26 cellular contexts compared by ENCODE assay signal in genomic region chr1:10444795-10445397, GRCh38. TPM values are rescaled to one million over a fixed set of nuclear protein-coding genes. Genes with fewer than 3 reads are reported as not detected.
DNase-seq lines count a peak whose midpoint lies in the region; ATAC-seq, FAIRE-seq and TF ChIP-seq lines count a peak whose summit lies in the region.
"Had no signal": no experiment of that assay in that cellular context is flagged by ENCODE, and none has a peak within 500 bp of the region (broad histone marks: within the 10 kb centered on the region; RNA-seq: fewer than 3 reads in every experiment).

No MANE protein-coding gene starts in this region.

- DNase-seq in activated CD4-positive, CD25-positive, alpha-beta regulatory T cell treated with anti-CD3 and anti-CD28 coated beads, Interleukin-2, amount 50 U/mL, for 72 hours, result no peak
- DNase-seq in RWPE1 (ENCODE audit: low spot score), result peak; percentile 30
- peak; percentile 47 for DNase-seq in myocyte (ENCODE audit: low read depth)
- no peak for DNase-seq in H54 (ENCODE audit: insufficient read length, low spot score)
- DNase-seq: aorta; CD4-positive, alpha-beta T cell; dermis blood vessel endothelial cell; HCEC 1CT; KBM-7; left colon; mesendoderm; naive thymus-derived CD4-positive, alpha-beta T cell; NCI-H1436 treated with DMSO at 0.1 percent for 48 hours; NCI-H524 treated with DMSO at 0.1 percent for 48 hours; ovary; Peyer's patch; SK-N-SH; stomach; WERI-Rb-1 had no signal

- no peak for FAIRE-seq in H54 (lab: Jason Lieb, UNC)
- FAIRE-seq: GM18507 had no signal

- H3K27ac ChIP-seq in RWPE1, result no peak overlapping the region; the same call in 1 of the 2 replicates
- H3K27ac ChIP-seq: 22Rv1, ovary, Peyer's patch, stomach, tibial nerve, WERI-Rb-1 had no signal

- CTCF ChIA-PET in RWPE1 (lab: Yijun Ruan, JAX), result interaction anchor here (0.6 kb wide), 1 partner anchor 49 kb away, joined by 3 read pairs; no protein-coding TSS in a partner anchor

- TF ChIP-seq POLR2A in H54 (IDR thresholded peaks at IDR 0.05; ENCODE audit: low read depth, low read length), result no peak

- POLR2A ChIA-PET in RWPE1 (lab: Yijun Ruan, JAX; ENCODE audit: low non-redundant PET), result no interaction called here

- no peak for TF ChIP-seq CTCF in RWPE1 (conservative IDR thresholded peaks at IDR 0.05; ENCODE audit: low read depth)

- ATAC-seq in activated CD4-positive, CD25-positive, alpha-beta regulatory T cell treated with anti-CD3 and anti-CD28 coated beads, Interleukin-2, amount 50 U/mL, for 24 hours, result peak; percentile 61 to 89
- no peak for ATAC-seq in GM21529 (IDR thresholded peaks at IDR 0.05; ENCODE audit: unreplicated experiment)
- ATAC-seq: left colon; naive thymus-derived CD4-positive, alpha-beta T cell had no signal

RNA-seq across cellular contexts. Expression of gene CORT, which starts 4.9 kb away (rescaled TPM):
- not detected in 2 replicates for total RNA-seq in myocyte
- polyA plus RNA-seq in myocyte (2012), result 0.90 TPM
- total RNA-seq: cardiac septum, G401 had no signal
- polyA plus RNA-seq: aorta; naive thymus-derived CD4-positive, alpha-beta T cell had no signal

RNA-seq across cellular contexts. Expression of gene CENPS, which starts 14.7 kb away (rescaled TPM):
- total RNA-seq in myocyte, result 4.0 and 4.7 TPM in 2 replicates
- 22.2 TPM for polyA plus RNA-seq in myocyte (2012)

RNA-seq across cellular contexts. Expression of gene DFFA, which starts 27.4 kb away (rescaled TPM):
- 17.2 and 27.1 TPM in 2 replicates for total RNA-seq in myocyte
- polyA plus RNA-seq in myocyte (2012), result 27.3 TPM

RNA-seq across cellular contexts. Expression of gene PEX14, which starts 29.9 kb away (rescaled TPM):
- total RNA-seq in myocyte, result 11.5 and 15.0 TPM in 2 replicates
- 20.9 TPM for polyA plus RNA-seq in myocyte (2012)

RNA-seq across cellular contexts. Expression of gene PGD, which starts 46.0 kb away (rescaled TPM):
- total RNA-seq in myocyte, result 165 and 186 TPM in 2 replicates
- polyA plus RNA-seq in myocyte (2012), result 214 TPM

Comparison
In these comparisons a context has a peak if more than half of its experiments do, and no peak if none do; other contexts are left out.
1. DNase-seq: peak in RWPE1 (single experiment) and myocyte (single experiment); none in activated CD4-positive, CD25-positive, alpha-beta regulatory T cell treated with anti-CD3 and anti-CD28 coated beads, Interleukin-2, amount 50 U/mL, for 72 hours (single experiment) and H54 (single experiment).